Comparison of ENCODE assay signal across 18 cellular contexts in the genomic region with DNA sequence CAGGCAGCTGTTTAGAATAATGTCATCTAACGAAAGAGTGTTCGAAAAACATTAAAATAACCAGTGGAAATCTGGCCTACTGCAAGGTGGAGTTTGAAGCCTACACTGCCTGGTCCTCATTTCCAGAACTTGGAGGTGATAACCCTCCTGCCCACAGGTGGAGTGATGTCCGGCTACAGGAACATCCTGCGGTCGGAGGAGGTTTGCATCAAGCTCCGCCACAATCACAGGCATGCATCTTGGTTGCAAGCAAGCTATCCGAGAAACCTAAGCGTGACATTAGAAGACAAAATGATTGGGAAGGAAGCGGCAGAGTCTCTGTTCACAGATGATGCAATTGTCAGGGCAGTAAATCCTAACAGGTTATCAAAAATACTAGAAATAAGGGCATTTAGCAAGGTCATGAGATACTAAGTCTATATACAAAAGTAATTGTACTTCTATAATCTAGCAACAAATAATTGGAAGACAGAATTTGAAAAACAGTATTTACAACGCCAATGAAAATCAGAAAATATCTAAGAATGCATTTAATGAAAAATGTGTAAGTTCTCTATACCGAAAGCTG. TPM values are rescaled to one million over a fixed set of nuclear protein-coding genes. Genes with fewer than 3 reads are reported as not detected.
DNase-seq lines count a peak whose midpoint lies in the region; ATAC-seq and TF ChIP-seq lines count a peak whose summit lies in the region.
"Had no signal": no experiment of that assay in that cellular context is flagged by ENCODE, and none has a peak within 500 bp of the region (broad histone marks: within the 10 kb centered on the region; RNA-seq: fewer than 3 reads in every experiment).

No MANE protein-coding gene starts in this region.

- H3K9me3 Mint-ChIP-seq in stimulated activated memory B cell treated with anti-CD40 and anti-IgM and Interleukin-4, amounts not matched to agents 10 μg/mL and 1 μg/mL and 100 μg/mL, for 72 hours: no peaks in the 10 kb centered on the region
- H3K9me3 Mint-ChIP-seq: CD4-positive, alpha-beta memory T cell had no signal

- H3K27ac ChIP-seq in Peyer's patch: no peak overlapping the region
- H3K27ac ChIP-seq: HL-60 had no signal

- intact Hi-C loops in sciatic nerve (cut with DNase I): loop anchor here (5.0 kb wide), 1 partner anchor 91 kb away; no protein-coding TSS in a partner anchor

- H3K36me3 Mint-ChIP-seq in stimulated activated memory B cell treated with anti-CD40 and anti-IgM and Interleukin-4, amounts not matched to agents 10 μg/mL and 1 μg/mL and 100 μg/mL, for 72 hours: no peaks in the 10 kb centered on the region
- H3K36me3 Mint-ChIP-seq: CD4-positive, alpha-beta memory T cell had no signal

- H3K27me3 Mint-ChIP-seq in stimulated activated memory B cell treated with anti-CD40 and anti-IgM and Interleukin-4, amounts not matched to agents 10 μg/mL and 1 μg/mL and 100 μg/mL, for 72 hours: no peaks in the 10 kb centered on the region
- H3K27me3 Mint-ChIP-seq: B cell; CD4-positive, alpha-beta memory T cell had no signal

- H3K4me1 Mint-ChIP-seq in stimulated activated memory B cell treated with anti-CD40 and anti-IgM and Interleukin-4, amounts not matched to agents 10 μg/mL and 1 μg/mL and 100 μg/mL, for 72 hours: peaks cover 41% of the 10 kb centered on the region

- peak; percentile 5 for DNase-seq in D341Med (ENCODE audit: low spot score)
- DNase-seq in Peyer's patch: peak in 2 of 3 donors; percentile 25 to 37
- peak; percentile 24 for DNase-seq in mesenteric fat pad (ENCODE audit: low spot score)
- peak; percentile 39 for DNase-seq in sciatic nerve (ENCODE audit: low spot score)
- DNase-seq in activated gamma-delta T cell treated with Interleukin-2 at 50 U/mL for 16 hours: no peak
- DNase-seq: DND-41, GF-D8, KG1, NCI-H1092 treated with DMSO at 0.1 percent for 48 hours, NCI-H1694, NCI-H2107, NCI-H345, NCI-H69 had no signal

- TF ChIP-seq POLR2A in Peyer's patch (IDR thresholded peaks at IDR 0.05): no peak

- H3K36me3 ChIP-seq in Peyer's patch: no peaks in the 10 kb centered on the region

- H3K4me3 ChIP-seq in Peyer's patch: no peak overlapping the region

- no peak for TF ChIP-seq CTCF in Peyer's patch (IDR thresholded peaks at IDR 0.05)

- no peak overlapping the region for H3K27ac Mint-ChIP-seq in stimulated activated memory B cell treated with anti-CD40 and anti-IgM and Interleukin-4, amounts not matched to agents 10 μg/mL and 1 μg/mL and 100 μg/mL, for 72 hours
- H3K27ac Mint-ChIP-seq: B cell had no signal

- no peaks in the 10 kb centered on the region for H3K27me3 ChIP-seq in Peyer's patch

- H3K4me1 ChIP-seq in Peyer's patch: peaks cover 3 to 27% (median 20%) of the 10 kb centered on the region in 4 donors

- H3K4me3 Mint-ChIP-seq in stimulated activated memory B cell treated with anti-CD40 and anti-IgM and Interleukin-4, amounts not matched to agents 10 μg/mL and 1 μg/mL and 100 μg/mL, for 72 hours: no peak overlapping the region
- H3K4me3 Mint-ChIP-seq: B cell had no signal

- H3K9me3 ChIP-seq in Peyer's patch: no peaks in the 10 kb centered on the region

- ATAC-seq in sciatic nerve (no peak), GM18873 (IDR thresholded peaks at IDR 0.05; ENCODE audit: low FRiP score, unreplicated experiment) (no peak)
- ATAC-seq in stimulated activated memory B cell treated with anti-CD40 and anti-IgM and Interleukin-4, amounts not matched to agents 10 μg/mL and 1 μg/mL and 100 μg/mL, for 72 hours: no peak

RNA-seq across cellular contexts. Expression of gene SLC19A1, which starts 4.5 kb away (rescaled TPM):
- 10 to 100 TPM; 10.7 to 70.8 (median 30.5) TPM for total RNA-seq in Peyer's patch
- total RNA-seq in mesenteric fat pad: 21.7 TPM
- 10.2 TPM for total RNA-seq in sciatic nerve
